7 cellular contexts compared by ENCODE assay signal in the genomic region with DNA sequence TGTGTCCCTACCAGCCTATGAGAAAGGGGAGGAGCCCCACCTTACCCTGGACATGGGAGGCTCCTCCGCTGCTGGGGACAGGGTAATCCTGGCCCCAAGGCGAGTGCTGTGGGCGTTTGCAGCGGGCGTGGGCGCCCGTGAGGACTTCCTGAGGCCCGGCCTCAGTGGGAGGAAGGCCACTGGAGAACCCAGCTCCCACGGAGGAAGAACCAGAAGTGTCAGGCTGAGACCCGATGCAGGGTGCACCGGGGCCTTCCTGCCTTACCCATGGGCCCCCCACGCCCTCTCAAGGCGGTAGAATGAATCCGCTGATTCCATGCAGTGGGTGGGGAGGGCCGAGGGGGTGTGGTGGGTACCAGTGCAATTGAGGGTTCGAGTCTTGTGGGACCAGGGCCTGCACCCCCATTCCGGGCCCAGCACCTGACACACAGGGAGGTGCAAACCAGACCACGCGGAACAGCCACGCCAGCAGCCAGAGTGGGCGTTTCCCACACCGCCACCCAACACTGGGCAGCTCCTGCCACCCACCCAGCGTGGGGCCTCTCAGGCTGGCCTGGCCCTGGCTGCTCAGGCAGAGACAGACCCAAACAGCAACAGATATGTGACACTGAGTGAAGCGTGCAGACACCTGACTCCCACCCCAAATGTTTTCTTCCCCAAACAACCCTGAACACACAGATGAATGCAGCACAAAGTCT.
DNase-seq lines count a peak whose midpoint lies in the region; ATAC-seq and TF ChIP-seq lines count a peak whose summit lies in the region.
"Not testable (repeated sequence)": the region's sequence is repeated elsewhere in the genome, so short reads cannot be mapped to it uniquely, and the experiment has no call there.

No MANE protein-coding gene starts in this region.

- intact Hi-C loops in activated B cell treated with CpG ODN at 0.5 μM for 24 hours (cut with micrococcal nuclease); right cardiac atrium (cut with DNase I): not testable (repeated sequence)

- not testable (repeated sequence) for TF ChIP-seq CTCF in GM06990 (IDR thresholded peaks at IDR 0.05; ENCODE audit: insufficient read depth, low read length, poor library complexity, severe bottlenecking); activated B cell treated with CpG ODN at 0.5 μM for 24 hours (IDR thresholded peaks at IDR 0.05)

- H3K27ac Mint-ChIP-seq in activated B cell treated with CpG ODN at 0.5 μM for 24 hours; memory B cell; stimulated activated memory B cell treated with anti-CD40 and anti-IgM and Interleukin-4, amounts not matched to agents 10 μg/mL and 1 μg/mL and 100 μg/mL, for 72 hours: not testable (repeated sequence)

- H3K27me3 ChIP-seq in GM06990 (replicated peaks; ENCODE audit: control insufficient read depth, insufficient read depth, low read length); right cardiac atrium (ENCODE audit: control insufficient read depth, insufficient read depth): not testable (repeated sequence)

- not testable (repeated sequence) for H3K4me1 ChIP-seq in right cardiac atrium (ENCODE audit: control insufficient read depth, insufficient read depth, low read length)

- H3K36me3 Mint-ChIP-seq in activated B cell treated with CpG ODN at 0.5 μM for 24 hours (ENCODE audit: low read depth); memory B cell; stimulated activated memory B cell treated with anti-CD40 and anti-IgM and Interleukin-4, amounts not matched to agents 10 μg/mL and 1 μg/mL and 100 μg/mL, for 72 hours: not testable (repeated sequence)

- H3K27ac ChIP-seq in right cardiac atrium (ENCODE audit: low read length) = not testable (repeated sequence)

- ATAC-seq in activated B cell treated with CpG ODN at 0.5 μM for 24 hours (ENCODE audit: low read depth) (peak; percentile 35), right cardiac atrium (peak; percentile 1 to 2), memory B cell (ENCODE audit: low read depth) (peak; percentile 36)
- ATAC-seq in stimulated activated memory B cell treated with anti-CD40 and anti-IgM and Interleukin-4, amounts not matched to agents 10 μg/mL and 1 μg/mL and 100 μg/mL, for 72 hours = peak; percentile 60

- H3K27me3 Mint-ChIP-seq in activated B cell treated with CpG ODN at 0.5 μM for 24 hours; memory B cell; stimulated activated memory B cell treated with anti-CD40 and anti-IgM and Interleukin-4, amounts not matched to agents 10 μg/mL and 1 μg/mL and 100 μg/mL, for 72 hours: not testable (repeated sequence)

- H3K9me3 ChIP-seq in right cardiac atrium (ENCODE audit: control insufficient read depth, low read length) = not testable (repeated sequence)

- H3K4me3 Mint-ChIP-seq in activated B cell treated with CpG ODN at 0.5 μM for 24 hours; memory B cell; stimulated activated memory B cell treated with anti-CD40 and anti-IgM and Interleukin-4, amounts not matched to agents 10 μg/mL and 1 μg/mL and 100 μg/mL, for 72 hours: not testable (repeated sequence)

- not testable (repeated sequence) for H3K36me3 ChIP-seq in GM06990 (ENCODE audit: control insufficient read depth, insufficient read depth, low read length)

- POLR2A ChIA-PET in activated B cell treated with CpG ODN at 0.5 μM for 24 hours (lab: Charles Lee) = not testable (repeated sequence)

- not testable (repeated sequence) for H3K4me1 Mint-ChIP-seq in activated B cell treated with CpG ODN at 0.5 μM for 24 hours; memory B cell; stimulated activated memory B cell treated with anti-CD40 and anti-IgM and Interleukin-4, amounts not matched to agents 10 μg/mL and 1 μg/mL and 100 μg/mL, for 72 hours

- H3K4me3 ChIP-seq in GM06990 (replicated peaks; ENCODE audit: low read depth, low read length); right cardiac atrium (ENCODE audit: low read length): not testable (repeated sequence)

- 76% methylated on average over 18 of the region's 24 CpGs for WGBS in right cardiac atrium

- DNase-seq in GM06990 (ENCODE audit: extremely low read depth, insufficient read length) (peak; percentile 1), NAMALWA (ENCODE audit: low spot score) (peak; percentile 1), activated B cell treated with CpG ODN at 0.5 μM for 24 hours (peak; percentile 47), right cardiac atrium (peak in 2 of 3 donors; percentile 18 to 53), memory B cell (ENCODE audit: low spot score in 2 of 2) (peak in 1 of 2 donors; percentile 55)
- peak; percentile 16 for DNase-seq in activated naive CD4-positive, alpha-beta T cell treated with Interleukin-2 at 50 U/mL for 16 hours

- CTCF ChIA-PET in activated B cell treated with CpG ODN at 0.5 μM for 24 hours (lab: Charles Lee) = not testable (repeated sequence)

- not testable (repeated sequence) for H3K9me3 Mint-ChIP-seq in activated B cell treated with CpG ODN at 0.5 μM for 24 hours; memory B cell; stimulated activated memory B cell treated with anti-CD40 and anti-IgM and Interleukin-4, amounts not matched to agents 10 μg/mL and 1 μg/mL and 100 μg/mL, for 72 hours

Comparison
In these comparisons a context has a peak if more than half of its experiments do, and no peak if none do; other contexts are left out.
1. ATAC-seq: peak in every context shown above with its lines; median percentile 60 in stimulated activated memory B cell treated with anti-CD40 and anti-IgM and Interleukin-4, amounts not matched to agents 10 μg/mL and 1 μg/mL and 100 μg/mL, for 72 hours; 36 in memory B cell; 35 in activated B cell treated with CpG ODN at 0.5 μM for 24 hours; 2 in right cardiac atrium.